In genomic region chr7:7641129-7641663, GRCh38 we compare ENCODE assay signal across 8 cellular contexts. TPM values are rescaled to one million over a fixed set of nuclear protein-coding genes. Genes with fewer than 3 reads are reported as not detected.
DNase-seq lines count a peak whose midpoint lies in the region; ATAC-seq and TF ChIP-seq lines count a peak whose summit lies in the region.

No MANE protein-coding gene starts in this region.

- intact Hi-C loops in IMR-90 (cut with micrococcal nuclease) = loop anchor here (2.0 to 5.0 kb wide), 6 partner anchors 56 to 576 kb away; no protein-coding TSS in a partner anchor

- H4K5ac ChIP-seq in IMR-90 (ENCODE audit: low read depth, low read length) = peak overlapping the region; percentile 59

- TF ChIP-seq CTCF in DND-41 (IDR thresholded peaks at IDR 0.05; ENCODE audit: borderline replicate concordance, extremely low read depth, low read length, poor library complexity, severe bottlenecking) = peak; percentile 24
- TF ChIP-seq CTCF in IMR-90 (conservative IDR thresholded peaks at IDR 0.05; ENCODE audit: low read depth, low read length) = no peak

- peaks cover 13 to 24% of the 10 kb centered on the region in 2 experiments for H3K79me1 ChIP-seq in IMR-90 (ENCODE audit: low read depth in 1 of 2, low read length in 2 of 2)

- H3K4ac ChIP-seq in IMR-90 (ENCODE audit: low read depth, low read length) = peak overlapping the region; percentile 65

- H3K4me1 Mint-ChIP-seq in immature natural killer cell = peaks cover 32 to 63% of the 10 kb centered on the region in 2 donors
- H3K4me1 Mint-ChIP-seq in stimulated activated naive CD8-positive, alpha-beta T cell treated with anti-CD3 and anti-CD28 coated beads, Interleukin-15, Interleukin-2, amounts not matched to agents 100 ng/mL and 50 ng/mL, for 24 hours (ENCODE audit: low read depth) = peaks cover 73% of the 10 kb centered on the region

- no peak for TF ChIP-seq POLR2A in IMR-90 (IDR thresholded peaks at IDR 0.05; ENCODE audit: low read depth, low read length)

- H3K18ac ChIP-seq in IMR-90 (ENCODE audit: low read depth, low read length) = no peak overlapping the region

- ATAC-seq in DND-41 (ENCODE audit: insufficient read depth, low read depth) (no peak), GM21367 (IDR thresholded peaks at IDR 0.05; ENCODE audit: unreplicated experiment) (peak; percentile 4), IMR-90 (ENCODE audit: low read depth) (peak; percentile 6)

- 0 out of 2 replicates have a peak overlapping the region, but pooled peaks have one; percentile 51 for H2BK120ac ChIP-seq in IMR-90 (ENCODE audit: low read depth, low read length)

- H2BK20ac ChIP-seq in IMR-90 (ENCODE audit: low read depth, low read length) = no peak overlapping the region

- dilution Hi-C loops in IMR-90 (cut with HindIII; ENCODE audit: low sequenced_read_pairs, unreplicated experiment) = no loop called here

- DNase-seq in DND-41 (no peak), IMR-90 (peak; percentile 11), adipocyte (ENCODE audit: low read depth) (peak; percentile 43), immature natural killer cell (no peak), LoVo (ENCODE audit: low spot score) (no peak), retina (no peak)

- H3K79me2 ChIP-seq in DND-41 (ENCODE audit: insufficient read depth, low read length) = peaks cover 48% of the 10 kb centered on the region

- H2BK15ac ChIP-seq in IMR-90 (ENCODE audit: low read depth, low read length) = 0 out of 3 replicates have a peak overlapping the region, but pooled peaks have one; percentile 5

- H3K36me3 Mint-ChIP-seq in immature natural killer cell = peaks cover 0 to 23% (median 21%) of the 10 kb centered on the region in 3 donors
- peaks cover 59% of the 10 kb centered on the region for H3K36me3 Mint-ChIP-seq in stimulated activated naive CD8-positive, alpha-beta T cell treated with anti-CD3 and anti-CD28 coated beads, Interleukin-15, Interleukin-2, amounts not matched to agents 100 ng/mL and 50 ng/mL, for 24 hours (ENCODE audit: low read depth)

- no peaks in the 10 kb centered on the region for H3K9me3 Mint-ChIP-seq in immature natural killer cell
- H3K9me3 Mint-ChIP-seq in stimulated activated naive CD8-positive, alpha-beta T cell treated with anti-CD3 and anti-CD28 coated beads, Interleukin-15, Interleukin-2, amounts not matched to agents 100 ng/mL and 50 ng/mL, for 24 hours = peaks cover 3% of the 10 kb centered on the region

- peak overlapping the region; percentile 82 for H3K4me2 ChIP-seq in DND-41 (ENCODE audit: insufficient read depth, low read length)
- H3K4me2 ChIP-seq in IMR-90 (ENCODE audit: low read depth, low read length) = peak overlapping the region; percentile 97

- peak overlapping the region; percentile 55 to 76 for H3K4me3 ChIP-seq in DND-41 (ENCODE audit: low read depth in 1 of 2, low read length in 2 of 2)
- peak overlapping the region; percentile 70 for H3K4me3 ChIP-seq in IMR-90 (ENCODE audit: insufficient read depth, low read depth, low read length)
- H3K4me3 ChIP-seq in adipocyte (ENCODE audit: low read length) = peak overlapping the region; percentile 100

- peak overlapping the region; percentile 90 to 99 (median 98) for H3K4me3 Mint-ChIP-seq in immature natural killer cell
- H3K4me3 Mint-ChIP-seq in stimulated activated naive CD8-positive, alpha-beta T cell treated with anti-CD3 and anti-CD28 coated beads, Interleukin-15, Interleukin-2, amounts not matched to agents 100 ng/mL and 50 ng/mL, for 24 hours = peak overlapping the region; percentile 97

- no peak for TF ChIP-seq RAD21 in IMR-90 (IDR thresholded peaks at IDR 0.05; ENCODE audit: low read length)

- H4K20me1 ChIP-seq in DND-41 (ENCODE audit: insufficient read depth, low read length) (no peaks in the 10 kb centered on the region), IMR-90 (ENCODE audit: insufficient read depth, low read length) (no peaks in the 10 kb centered on the region)

- peak overlapping the region; percentile 59 for H2BK5ac ChIP-seq in IMR-90 (ENCODE audit: low read depth, low read length, poor library complexity, severe bottlenecking)

- H3K27ac Mint-ChIP-seq in immature natural killer cell = peak overlapping the region; percentile 91 to 99 (median 97)
- peak overlapping the region; percentile 99 for H3K27ac Mint-ChIP-seq in stimulated activated naive CD8-positive, alpha-beta T cell treated with anti-CD3 and anti-CD28 coated beads, Interleukin-15, Interleukin-2, amounts not matched to agents 100 ng/mL and 50 ng/mL, for 24 hours

- POLR2A ChIA-PET in IMR-90 (lab: Charles Lee; ENCODE audit: unreplicated experiment) = no interaction called here

- H3K27ac ChIP-seq in DND-41 (ENCODE audit: low read length) (peak overlapping the region; percentile 81), IMR-90 (ENCODE audit: insufficient read depth, low read length) (peak overlapping the region; percentile 58)

- no peaks in the 10 kb centered on the region for H3K9me3 ChIP-seq in DND-41 (ENCODE audit: insufficient read depth, low read length, severe bottlenecking)
- H3K9me3 ChIP-seq in IMR-90 (ENCODE audit: control insufficient read depth, insufficient read depth, low read length) = no peaks in the 10 kb centered on the region
- no peaks in the 10 kb centered on the region for H3K9me3 ChIP-seq in adipocyte (ENCODE audit: control insufficient read depth, low read length)

- BruUV-seq in IMR-90 (replicated peaks; lab: Mats Ljungman, UMichigan) = no TSS peak

- peak overlapping the region; percentile 80 for H2AK9ac ChIP-seq in IMR-90 (replicated peaks; ENCODE audit: low read depth, low read length, poor library complexity)

- H3K9ac ChIP-seq in DND-41 (ENCODE audit: low read depth, low read length) (peak overlapping the region; percentile 73), IMR-90 (ENCODE audit: low read depth, low read length) (peak overlapping the region; percentile 36), adipocyte (ENCODE audit: low read length) (peak overlapping the region; percentile 87)

- H3K56ac ChIP-seq in IMR-90 (ENCODE audit: extremely low read depth, insufficient read depth, low read length) = peak overlapping the region; percentile 33; the same call in 1 of the 2 replicates

- H3K36me3 ChIP-seq in DND-41 (ENCODE audit: insufficient read depth, low read length) = peaks cover 27% of the 10 kb centered on the region
- no peaks in the 10 kb centered on the region for H3K36me3 ChIP-seq in IMR-90 (ENCODE audit: control insufficient read depth, insufficient read depth, low read length)
- H3K36me3 ChIP-seq in adipocyte (ENCODE audit: control insufficient read depth, insufficient read depth, low read length, severe bottlenecking) = peaks cover 6% of the 10 kb centered on the region

- H4K8ac ChIP-seq in IMR-90 (ENCODE audit: low read depth in 2 of 2, low read length in 2 of 2) = peak overlapping the region; percentile 56 to 78

- peaks cover 6 to 14% (median 6%) of the 10 kb centered on the region in 3 donors for H3K27me3 Mint-ChIP-seq in immature natural killer cell (ENCODE audit: low read depth in 3 of 3)
- H3K27me3 Mint-ChIP-seq in stimulated activated naive CD8-positive, alpha-beta T cell treated with anti-CD3 and anti-CD28 coated beads, Interleukin-15, Interleukin-2, amounts not matched to agents 100 ng/mL and 50 ng/mL, for 24 hours = no peaks in the 10 kb centered on the region

- H4K91ac ChIP-seq in IMR-90 (ENCODE audit: insufficient read depth, low read depth, low read length) = peak overlapping the region; percentile 19; the same call in 1 of the 2 replicates

- in situ Hi-C loops in IMR-90 (cut with MboI; ENCODE audit: low sequenced_read_pairs) = no loop called here

- peak overlapping the region; percentile 86 for H2AFZ ChIP-seq in DND-41 (ENCODE audit: low read depth, low read length)
- peak overlapping the region; percentile 96 for H2AFZ ChIP-seq in IMR-90 (replicated peaks; ENCODE audit: low read length, poor library complexity)

- 0% methylated on average over 3 of the region's 22 CpGs; no CpG with 5 or more reads in 1 of the 2 experiments for WGBS in IMR-90 (ENCODE audit: extremely low coverage in 2 of 2, insufficient read length in 1 of 2), 2 experiments

- peak overlapping the region; percentile 73 for H3K23ac ChIP-seq in IMR-90 (ENCODE audit: low read depth, low read length)

- H3K9me1 ChIP-seq in IMR-90 (ENCODE audit: insufficient read depth, low read length) = no peaks in the 10 kb centered on the region; the same call in 1 of the 2 replicates

- H3K27me3 ChIP-seq in DND-41 (ENCODE audit: insufficient read depth, low read length, poor library complexity) (no peaks in the 10 kb centered on the region), IMR-90 (ENCODE audit: control insufficient read depth, insufficient read depth, low read length) (no peaks in the 10 kb centered on the region), adipocyte (replicated peaks; ENCODE audit: control insufficient read depth, insufficient read depth, low read length) (no peaks in the 10 kb centered on the region)

- CTCF ChIA-PET in IMR-90 (lab: Yijun Ruan, JAX) = no interaction called here

- peaks cover 33% of the 10 kb centered on the region for H3K4me1 ChIP-seq in DND-41 (ENCODE audit: insufficient read depth, low read length)
- no peaks in the 10 kb centered on the region for H3K4me1 ChIP-seq in IMR-90 (ENCODE audit: control insufficient read depth, insufficient read depth, low read length)
- H3K4me1 ChIP-seq in adipocyte (ENCODE audit: control insufficient read depth, insufficient read depth, low read length) = peaks cover 14% of the 10 kb centered on the region

- H2AK5ac ChIP-seq in IMR-90 (ENCODE audit: low read depth, low read length) = no peak overlapping the region

- H3K14ac ChIP-seq in IMR-90 (replicated peaks; ENCODE audit: low read depth, low read length) = peak overlapping the region; percentile 57; the same call in 1 of the 2 replicates

TF ChIP-seq in IMR-90, 13 proteins besides CTCF, POLR2A, EP300 and RAD21 (continues in another document):
- TF ChIP-seq NFE2L2 (IDR thresholded peaks at IDR 0.05; ENCODE audit: low read depth, low read length) (no peak), ELK1 (IDR thresholded peaks at IDR 0.05; ENCODE audit: borderline replicate concordance, low read depth, low read length) (no peak), RCOR1 (IDR thresholded peaks at IDR 0.05; ENCODE audit: insufficient replicate concordance, low read length) (no peak)

RNA-seq across cellular contexts. Expression of gene UMAD1, which starts 0.6 kb away (rescaled TPM):
- total RNA-seq in IMR-90 (2012; rRNA removed) = 5.2 and 9.2 TPM in 2 replicates
- polyA plus RNA-seq in IMR-90 (2012; rRNA removed) = 7.6 and 8.4 TPM in 2 replicates
- polyA plus RNA-seq in IMR-90 (2012; cell fraction: cytosol; rRNA removed) = 3.5 and 4.7 TPM in 2 replicates
- polyA plus RNA-seq in IMR-90 (2012; cell fraction: nucleus; rRNA removed; ENCODE audit: low replicate concordance) = 1.0 and 5.6 TPM in 2 replicates
- 10 to 100 TPM; 16.9 to 21.8 (median 17.2) TPM for polyA plus RNA-seq in immature natural killer cell

Comparison
In these comparisons a context has a peak if more than half of its experiments do, and no peak if none do; other contexts are left out.
1. DNase-seq: peak in IMR-90 (single experiment) and adipocyte (single experiment); none in DND-41 (single experiment), immature natural killer cell (0 of 3), LoVo (single experiment) and retina (single experiment).
2. H3K9ac ChIP-seq: peak in every context shown above with its lines; median percentile 87 in adipocyte; 73 in DND-41; 36 in IMR-90.
3. Peak in every context shown above with its lines, with median percentiles within 50 percentile points of each other: H3K4me3 ChIP-seq.